Comparison of ENCODE assay signal across 1 cellular context in the genomic region with DNA sequence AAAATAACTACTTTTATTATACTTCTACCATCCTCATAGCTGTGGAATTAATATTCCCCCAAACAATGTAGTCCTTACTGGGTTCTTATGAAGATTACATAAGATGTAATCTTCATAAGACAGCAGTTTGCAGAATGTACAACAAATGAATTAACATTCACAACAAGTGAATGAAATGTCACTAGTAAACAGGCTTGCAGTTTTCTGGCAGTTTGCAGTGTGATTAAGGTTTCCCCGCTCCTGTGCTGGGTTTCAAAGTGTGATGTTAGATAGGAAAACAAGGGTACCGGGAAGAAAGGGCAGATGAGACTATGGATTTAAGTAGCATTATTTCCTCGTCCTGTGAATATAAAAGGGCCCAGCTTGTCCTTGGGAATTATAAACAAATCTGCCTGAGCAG.
TF ChIP-seq lines count a peak whose summit lies in the region.

No MANE protein-coding gene starts in this region.

TF ChIP-seq in H1, 55 proteins besides CTCF, POLR2A, EP300 and RAD21 (continued from another document):
- TF ChIP-seq, protein P1, sequence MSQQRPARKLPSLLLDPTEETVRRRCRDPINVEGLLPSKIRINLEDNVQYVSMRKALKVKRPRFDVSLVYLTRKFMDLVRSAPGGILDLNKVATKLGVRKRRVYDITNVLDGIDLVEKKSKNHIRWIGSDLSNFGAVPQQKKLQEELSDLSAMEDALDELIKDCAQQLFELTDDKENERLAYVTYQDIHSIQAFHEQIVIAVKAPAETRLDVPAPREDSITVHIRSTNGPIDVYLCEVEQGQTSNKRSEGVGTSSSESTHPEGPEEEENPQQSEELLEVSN (IDR thresholded peaks at IDR 0.05), result no peak
- TF ChIP-seq POU5F1 (IDR thresholded peaks at IDR 0.05; ENCODE audit: low read depth, low read length) (no peak), HDAC2 (IDR thresholded peaks at IDR 0.05; ENCODE audit: borderline replicate concordance in 1 of 2, low read depth in 2 of 2, low read length in 2 of 2) (no peak), TCF12 (IDR thresholded peaks at IDR 0.05; ENCODE audit: low read depth, low read length) (no peak), CBX8 (IDR thresholded peaks at IDR 0.05; ENCODE audit: borderline replicate concordance, low read depth, low read length) (no peak), SIRT6 (IDR thresholded peaks at IDR 0.05; ENCODE audit: low read length) (no peak), CBX5 (IDR thresholded peaks at IDR 0.05; ENCODE audit: low read depth, low read length) (no peak), SIN3A (conservative IDR thresholded peaks at IDR 0.05 in 1 of 2, IDR thresholded peaks at IDR 0.05 in 1 of 2; ENCODE audit: low read depth in 1 of 2, low read length in 2 of 2) (no peak), SUZ12 (IDR thresholded peaks at IDR 0.05; ENCODE audit: low read length) (no peak), ZNF274 (IDR thresholded peaks at IDR 0.05; ENCODE audit: borderline replicate concordance, extremely low read depth, low read length) (no peak)
TF ChIP-seq in H1: peak in this region for 0.
